21 cellular contexts compared by ENCODE assay signal in genomic region chr6:21636876-21637275, GRCh38. TPM values are rescaled to one million over a fixed set of nuclear protein-coding genes. Genes with fewer than 3 reads are reported as not detected.
DNase-seq lines count a peak whose midpoint lies in the region; TF ChIP-seq lines count a peak whose summit lies in the region.
"Had no signal": no experiment of that assay in that cellular context is flagged by ENCODE, and none has a peak within 500 bp of the region (broad histone marks: within the 10 kb centered on the region; RNA-seq: fewer than 3 reads in every experiment).

No MANE protein-coding gene starts in this region.

- CTCF ChIA-PET in AG04449 (lab: Yijun Ruan, JAX): no interaction called here

- H4K20me1 ChIP-seq in osteoblast (ENCODE audit: insufficient read depth, low read length): no peaks in the 10 kb centered on the region

- H3K36me3 ChIP-seq in adipocyte (ENCODE audit: control insufficient read depth, insufficient read depth, low read length, severe bottlenecking): no peaks in the 10 kb centered on the region
- H3K36me3 ChIP-seq in osteoblast (ENCODE audit: insufficient read depth, low read length): no peaks in the 10 kb centered on the region

- H3K4me1 ChIP-seq in adipocyte (ENCODE audit: control insufficient read depth, insufficient read depth, low read length) (peaks cover 20% of the 10 kb centered on the region), osteoblast (ENCODE audit: insufficient read depth, low read length) (peaks cover 24% of the 10 kb centered on the region)

- peak; percentile 12 for DNase-seq in AG04449 (ENCODE audit: low read depth, low spot score)
- DNase-seq in adipocyte (ENCODE audit: low read depth): peak; percentile 59
- DNase-seq in fibroblast of gingiva (ENCODE audit: low read depth): peak; percentile 28
- DNase-seq in osteoblast (ENCODE audit: insufficient read length, low spot score, missing footprints): no peak
- no peak for DNase-seq in NCI-H2081 treated with DMSO at 0.1 percent for 48 hours (lab: John Stamatoyannopoulos, UW)
- DNase-seq in activated CD8-positive, alpha-beta memory T cell treated with anti-CD3 and anti-CD28 coated beads, Interleukin-2, amount 50 U/mL, for 4 hours: no peak
- DNase-seq in SK-N-DZ (ENCODE audit: low spot score): no peak
- no peak for DNase-seq in SW 1271 (lab: John Stamatoyannopoulos, UW)
- DNase-seq: Calu3, DMS79 treated with DMSO at 0.1 percent for 48 hours, KBM-7, MV-4-11, NCI-H1105, NCI-H1436 treated with DMSO at 0.1 percent for 48 hours, NCI-H187 treated with DMSO at 0.1 percent for 48 hours, NCI-H2107, NCI-H446 treated with DMSO at 0.1 percent for 48 hours, NCI-H526 treated with DMSO at 0.1 percent for 48 hours, RPMI8226, SHP77 had no signal

- H3K9ac ChIP-seq in adipocyte (ENCODE audit: low read length): no peak overlapping the region

- H3K27me3 ChIP-seq in adipocyte (replicated peaks; ENCODE audit: control insufficient read depth, insufficient read depth, low read length): no peaks in the 10 kb centered on the region
- no peaks in the 10 kb centered on the region for H3K27me3 ChIP-seq in osteoblast (ENCODE audit: insufficient read depth, low read length)

- TF ChIP-seq CTCF in AG04449 (IDR thresholded peaks at IDR 0.05; ENCODE audit: insufficient read depth, low read length, missing control alignments) (no peak), osteoblast (IDR thresholded peaks at IDR 0.05; ENCODE audit: extremely low read depth, low read depth, low read length) (no peak)

- POLR2A ChIA-PET in AG04449 (lab: Yijun Ruan, JAX): interaction anchor here (0.7 kb wide), 1 partner anchor 1529 kb away, joined by 3 read pairs; no protein-coding TSS in a partner anchor

- H3K9me3 ChIP-seq in adipocyte (ENCODE audit: control insufficient read depth, low read length): peaks cover 1% of the 10 kb centered on the region
- no peaks in the 10 kb centered on the region for H3K9me3 ChIP-seq in osteoblast (ENCODE audit: low read depth, low read length)

- no peaks in the 10 kb centered on the region for H3K79me2 ChIP-seq in osteoblast (ENCODE audit: insufficient read depth, low read length)

- H3K27ac ChIP-seq in osteoblast (ENCODE audit: low read depth, low read length): peak overlapping the region; percentile 56
- H3K27ac ChIP-seq: 22Rv1 had no signal

- no peak overlapping the region for H2AFZ ChIP-seq in osteoblast (ENCODE audit: low read length)

- H3K4me2 ChIP-seq in osteoblast (ENCODE audit: insufficient read depth, low read length): no peak overlapping the region

- H3K4me3 ChIP-seq in AG04449 (ENCODE audit: low read depth, low read length): no peak overlapping the region
- H3K4me3 ChIP-seq in adipocyte (ENCODE audit: low read length): no peak overlapping the region
- H3K4me3 ChIP-seq in osteoblast (ENCODE audit: insufficient read depth, low read length): no peak overlapping the region

RNA-seq across cellular contexts. Expression of gene SOX4, which starts 43.3 kb away (rescaled TPM):
- 77.5 and 81.1 TPM in 2 replicates for total RNA-seq in osteoblast
- polyA plus RNA-seq in SK-N-DZ (2014; cell fraction: cytosol; rRNA removed): 39.6 and 42.6 TPM in 2 replicates
- polyA plus RNA-seq in SK-N-DZ (2014; cell fraction: nucleus; rRNA removed): 27.2 and 29.4 TPM in 2 replicates

Comparison
In these comparisons a context has a peak if more than half of its experiments do, and no peak if none do; other contexts are left out.
1. DNase-seq: peak in AG04449 (single experiment), adipocyte (single experiment) and fibroblast of gingiva (single experiment); none in osteoblast (single experiment), NCI-H2081 treated with DMSO at 0.1 percent for 48 hours (single experiment), activated CD8-positive, alpha-beta memory T cell treated with anti-CD3 and anti-CD28 coated beads, Interleukin-2, amount 50 U/mL, for 4 hours (single experiment), SK-N-DZ (single experiment) and SW 1271 (0 of 2).